ENCODE assay signal across 27 cellular contexts in the genomic region with DNA sequence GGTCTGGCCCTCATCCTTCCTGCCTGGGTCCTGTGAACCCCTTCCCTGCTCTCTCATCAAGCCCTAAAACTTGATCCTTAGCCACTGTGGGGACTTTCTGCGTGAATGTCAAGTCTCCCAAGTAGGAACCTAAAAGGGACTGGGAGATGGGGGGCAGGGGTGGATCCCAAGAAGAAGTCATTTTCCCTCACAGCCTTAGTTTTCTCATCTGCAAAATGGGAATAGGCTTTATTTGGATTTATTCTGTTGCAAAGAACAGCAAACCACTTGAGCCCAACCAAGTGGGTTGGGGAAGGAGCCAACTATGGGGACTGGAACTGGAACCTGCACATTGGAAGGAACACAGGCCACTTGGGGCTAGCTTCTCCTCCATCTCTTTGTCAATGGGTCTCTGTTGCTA.
"Had no signal": no experiment of that assay in that cellular context is flagged by ENCODE, and none has a peak within 500 bp of the region (broad histone marks: within the 10 kb centered on the region; RNA-seq: fewer than 3 reads in every experiment).

No MANE protein-coding gene starts in this region.

- H3K27me3 Mint-ChIP-seq: naive B cell; stimulated activated memory B cell treated with anti-CD40 and anti-IgM and Interleukin-4, amounts not matched to agents 10 μg/mL and 1 μg/mL and 100 μg/mL, for 72 hours; stimulated activated naive CD8-positive, alpha-beta T cell treated with anti-CD3 and anti-CD28 coated beads, Interleukin-15, amount 100 ng/mL, for 72 hours had no signal

- H3K4me3 Mint-ChIP-seq: immature natural killer cell; natural killer cell; nephron progenitor cell; neural progenitor cell; stimulated activated memory B cell treated with anti-CD40 and anti-IgM and Interleukin-4, amounts not matched to agents 10 μg/mL and 1 μg/mL and 100 μg/mL, for 72 hours; stimulated activated naive CD8-positive, alpha-beta T cell treated with anti-CD3 and anti-CD28 coated beads, Interleukin-15, amount 100 ng/mL, for 72 hours had no signal

- H3K4me1 Mint-ChIP-seq: immature natural killer cell; naive B cell; natural killer cell; nephron progenitor cell; neural progenitor cell; stimulated activated memory B cell treated with anti-CD40 and anti-IgM and Interleukin-4, amounts not matched to agents 10 μg/mL and 1 μg/mL and 100 μg/mL, for 72 hours; stimulated activated naive CD8-positive, alpha-beta T cell treated with anti-CD3 and anti-CD28 coated beads, Interleukin-15, amount 100 ng/mL, for 72 hours had no signal

- H3K9me3 Mint-ChIP-seq: immature natural killer cell; natural killer cell; neural progenitor cell; stimulated activated memory B cell treated with anti-CD40 and anti-IgM and Interleukin-4, amounts not matched to agents 10 μg/mL and 1 μg/mL and 100 μg/mL, for 72 hours; stimulated activated naive CD8-positive, alpha-beta T cell treated with anti-CD3 and anti-CD28 coated beads, Interleukin-15, amount 100 ng/mL, for 72 hours had no signal

- H2AFZ ChIP-seq: neural progenitor cell had no signal

- H3K4me3 ChIP-seq: heart left ventricle, left ventricle myocardium inferior, lung, neural progenitor cell, ovary, right atrium auricular region, right lobe of liver, smooth muscle cell, testis, thyroid gland, transverse colon, upper lobe of left lung had no signal

- H3K27me3 ChIP-seq: heart left ventricle, neural progenitor cell, neutrophil, ovary, right atrium auricular region, right lobe of liver, testis, thyroid gland, transverse colon, upper lobe of left lung had no signal

- H3K36me3 ChIP-seq: heart left ventricle, left ventricle myocardium inferior, neural progenitor cell, neutrophil, ovary, right atrium auricular region, right lobe of liver, thyroid gland, transverse colon, upper lobe of left lung had no signal

- H3K4me2 ChIP-seq: neural progenitor cell, smooth muscle cell had no signal

- H3K27ac ChIP-seq: heart left ventricle, left ventricle myocardium inferior, neural progenitor cell, neutrophil, ovary, right atrium auricular region, right lobe of liver, testis, thyroid gland, transverse colon, upper lobe of left lung had no signal

- ATAC-seq: natural killer cell; stimulated activated memory B cell treated with anti-CD40 and anti-IgM and Interleukin-4, amounts not matched to agents 10 μg/mL and 1 μg/mL and 100 μg/mL, for 72 hours; stimulated activated naive CD8-positive, alpha-beta T cell treated with anti-CD3 and anti-CD28 coated beads, Interleukin-15, amount 100 ng/mL, for 72 hours had no signal

- H3K9ac ChIP-seq: neural progenitor cell had no signal

- FAIRE-seq: islet of Langerhans had no signal

- DNase-seq: heart left ventricle; immature natural killer cell; left ventricle myocardium inferior; mesendoderm; naive B cell; natural killer cell; nephron progenitor cell; ovary; right lobe of liver; stimulated activated CD4-positive, alpha-beta T cell treated with anti-CD3 and anti-CD28 coated beads, Interleukin-1b, Interleukin-23, amount 100 ng/mL, for 48 hours; stimulated activated CD4-positive, alpha-beta T cell treated with anti-CD3 and anti-CD28 coated beads, Interleukin-2, amount 100 ng/mL, for 48 hours; stimulated activated CD4-positive, alpha-beta T cell treated with anti-CD3 and anti-CD28 coated beads, Interleukin-4, amount 100 ng/mL, for 4 hours; stimulated activated CD8-positive, alpha-beta memory T cell treated with anti-CD3 and anti-CD28 coated beads, Interleukin-4, amount 100 ng/mL, for 48 hours; stimulated activated naive CD4-positive, alpha-beta T cell treated with Interleukin-2 at 50 U/mL for 16 hours; stimulated activated naive CD8-positive, alpha-beta T cell treated with anti-CD3 and anti-CD28 coated beads, Interleukin-15, amount 100 ng/mL, for 72 hours; testis; thyroid gland; transverse colon; upper lobe of left lung had no signal

- H3K9me3 ChIP-seq: heart left ventricle, left ventricle myocardium inferior, neutrophil, ovary, right atrium auricular region, right lobe of liver, testis, thyroid gland, transverse colon, upper lobe of left lung had no signal

- H3K36me3 Mint-ChIP-seq: immature natural killer cell; naive B cell; natural killer cell; neural progenitor cell; stimulated activated memory B cell treated with anti-CD40 and anti-IgM and Interleukin-4, amounts not matched to agents 10 μg/mL and 1 μg/mL and 100 μg/mL, for 72 hours had no signal

- H3K4me1 ChIP-seq: neural progenitor cell, right lobe of liver, transverse colon, upper lobe of left lung had no signal

- H3K27ac Mint-ChIP-seq: immature natural killer cell; naive B cell; natural killer cell; nephron progenitor cell; neural progenitor cell; progenitor cell of endocrine pancreas; stimulated activated memory B cell treated with anti-CD40 and anti-IgM and Interleukin-4, amounts not matched to agents 10 μg/mL and 1 μg/mL and 100 μg/mL, for 72 hours; stimulated activated naive CD8-positive, alpha-beta T cell treated with anti-CD3 and anti-CD28 coated beads, Interleukin-15, amount 100 ng/mL, for 72 hours had no signal
